In the genomic region with DNA sequence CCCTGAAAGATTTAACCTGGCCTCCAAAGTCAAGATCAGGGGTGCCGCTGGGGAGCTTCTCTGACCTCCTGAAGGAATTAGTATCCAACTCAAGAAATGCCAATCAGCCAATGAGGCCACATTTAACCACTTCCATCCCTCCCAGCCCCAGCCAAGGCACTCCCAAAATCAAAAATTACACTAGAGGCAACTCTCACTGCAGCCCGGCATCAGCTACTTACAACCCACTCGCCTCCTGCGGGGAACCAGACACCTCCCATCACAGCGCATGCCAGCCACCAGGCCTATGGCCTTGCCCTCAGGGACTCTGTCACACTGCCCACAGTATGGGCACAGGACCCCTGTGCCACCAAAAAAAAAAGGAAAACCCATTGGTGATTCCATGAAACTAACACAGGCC, we compare ENCODE assay signal across 29 cellular contexts.
"Had no signal": no experiment of that assay in that cellular context is flagged by ENCODE, and none has a peak within 500 bp of the region (broad histone marks: within the 10 kb centered on the region; RNA-seq: fewer than 3 reads in every experiment).

No MANE protein-coding gene starts in this region.

- ATAC-seq: activated CD4-positive, alpha-beta T cell treated with anti-CD3 and anti-CD28 coated beads for 36 hours; activated CD4-positive, CD25-positive, alpha-beta regulatory T cell treated with anti-CD3 and anti-CD28 coated beads, Interleukin-2, amount 50 U/mL, for 24 hours; activated CD8-positive, alpha-beta memory T cell treated with anti-CD3 and anti-CD28 coated beads, Interleukin-2, amount 10 ng/mL, durations not matched to agents 7 days and 5 days; activated naive CD8-positive, alpha-beta T cell treated with anti-CD3 and anti-CD28 coated beads, Interleukin-2, amount 50 U/mL, for 24 hours; PC-3 had no signal

- H3K27me3 ChIP-seq: Peyer's patch, SJSA1 had no signal

- H3K4me3 ChIP-seq: Peyer's patch, SJSA1 had no signal

- H3K4me1 ChIP-seq: Peyer's patch had no signal

- H3K9me3 ChIP-seq: Peyer's patch, SJSA1, SK-N-SH had no signal

- H3K36me3 ChIP-seq: Peyer's patch, SJSA1 had no signal

- DNase-seq: activated CD4-positive, alpha-beta T cell treated with anti-CD3 and anti-CD28 coated beads for 36 hours; activated CD4-positive, alpha-beta T cell treated with anti-CD3 and anti-CD28 coated beads, Interleukin-2, amount 10 ng/mL, durations not matched to agents 7 days and 5 days; activated CD4-positive, alpha-beta T cell treated with anti-CD3 and anti-CD28 coated beads, Interleukin-2, amount 50 U/mL, for 48 hours; activated CD8-positive, alpha-beta memory T cell treated with anti-CD3 and anti-CD28 coated beads for 24 hours; activated CD8-positive, alpha-beta memory T cell treated with anti-CD3 and anti-CD28 coated beads, Interleukin-2, amount 10 ng/mL, durations not matched to agents 7 days and 5 days; activated CD8-positive, alpha-beta memory T cell treated with anti-CD3 and anti-CD28 coated beads, Interleukin-2, amount 50 U/mL, for 48 hours; activated naive CD4-positive, alpha-beta T cell treated with anti-CD3 and anti-CD28 coated beads, Interleukin-2, amount 10 ng/mL, durations not matched to agents 7 days and 5 days; activated naive CD8-positive, alpha-beta T cell treated with anti-CD3 and anti-CD28 coated beads, Interleukin-2, amount 50 U/mL, for 24 hours; activated T-cell treated with anti-CD3 and anti-CD28 coated beads, Interleukin-2, amount 50 U/mL, for 1 hour; anterior cingulate cortex; MM.1S; MV-4-11; NCI-H1092; NCI-H146; NCI-H187; NCI-H2029 treated with DMSO at 0.1 percent for 48 hours; NCI-H2107; NCI-H2171; NCI-H510A; NCI-H526; NCI-H748 treated with DMSO at 0.1 percent for 48 hours; NK-92 treated with Interleukin-12 subunit alpha and Interleukin-12 subunit beta, amount 100 ng/mL, for 24 hours; PC-3; SHP77 treated with DMSO at 0.1 percent for 48 hours; SK-N-SH had no signal

- H3K27ac ChIP-seq: KMS-11, Peyer's patch, SJSA1 had no signal
